Comparison of ENCODE assay signal across 8 cellular contexts in genomic region chr1:28775121-28775942, GRCh38. TPM values are rescaled to one million over a fixed set of nuclear protein-coding genes. Genes with fewer than 3 reads are reported as not detected.
DNase-seq lines count a peak whose midpoint lies in the region; ATAC-seq and TF ChIP-seq lines count a peak whose summit lies in the region.

No MANE protein-coding gene starts in this region.

- peaks cover 0 to 21% (median 7%) of the 10 kb centered on the region in 3 donors for H3K4me1 ChIP-seq in gastroesophageal sphincter
- peaks cover 9% of the 10 kb centered on the region for H3K4me1 ChIP-seq in thymus (ENCODE audit: control insufficient read depth, insufficient read depth, low read length)

- H3K9me3 ChIP-seq in gastroesophageal sphincter: no peaks in the 10 kb centered on the region
- no peaks in the 10 kb centered on the region for H3K9me3 ChIP-seq in thymus (ENCODE audit: control insufficient read depth)

- DNase-seq in OCI-M1 (lab: John Stamatoyannopoulos, UW) (peak; percentile 89), pons (ENCODE audit: low spot score) (peak; percentile 20), DMS53 treated with DMSO at 0.1 percent for 48 hours (lab: John Stamatoyannopoulos, UW; ENCODE audit: unreplicated experiment) (no peak), NCI-H1092 treated with DMSO at 0.1 percent for 48 hours (lab: John Stamatoyannopoulos, UW) (no peak)
- peak; percentile 67 for DNase-seq in activated naive CD4-positive, alpha-beta T cell treated with Interleukin-2 at 50 U/mL for 16 hours

- TF ChIP-seq EP300 in gastroesophageal sphincter (IDR thresholded peaks at IDR 0.05): no peak

- no peaks in the 10 kb centered on the region for H3K27me3 ChIP-seq in gastroesophageal sphincter
- H3K27me3 ChIP-seq in thymus (ENCODE audit: control insufficient read depth, insufficient read depth): no peaks in the 10 kb centered on the region

- peak in 1 of 4 experiments; percentile 18 for TF ChIP-seq CTCF in gastroesophageal sphincter (IDR thresholded peaks at IDR 0.05)

- H3K36me3 ChIP-seq in gastroesophageal sphincter: peaks cover 0 to 28% of the 10 kb centered on the region in 2 donors
- peaks cover 10% of the 10 kb centered on the region for H3K36me3 ChIP-seq in thymus (ENCODE audit: control insufficient read depth, insufficient read depth)

- H3K4me3 ChIP-seq in gastroesophageal sphincter: peak overlapping the region; percentile 23 to 54
- peak overlapping the region; percentile 51 for H3K4me3 ChIP-seq in thymus (ENCODE audit: low read length)

- H3K27ac ChIP-seq in gastroesophageal sphincter (peak overlapping the region in 3 of 4 donors; percentile 14 to 61 (median 46)), thymus (ENCODE audit: low read depth) (peak overlapping the region; percentile 87)

- TF ChIP-seq POLR2A in gastroesophageal sphincter (IDR thresholded peaks at IDR 0.05): no peak

- peak; percentile 57 for ATAC-seq in GM18861 (IDR thresholded peaks at IDR 0.05; ENCODE audit: unreplicated experiment)
- ATAC-seq in gastroesophageal sphincter: peak; percentile 90

- WGBS in gastroesophageal sphincter (ENCODE audit: low coverage in 1 of 2), 2 donors: 35 to 67% methylated on average over 3 to 6 of the region's 39 CpGs
- 20% methylated on average over 39 of the region's 39 CpGs for WGBS in thymus

RNA-seq across cellular contexts. Expression of gene OPRD1, which starts 36.6 kb away (rescaled TPM):
- under 1 TPM in 3 of 4 donors, not detected in 1; 0.08 to 0.16 (median 0.13) TPM for total RNA-seq in gastroesophageal sphincter
- 0.05 TPM for polyA plus RNA-seq in thymus

RNA-seq across cellular contexts. Expression of gene YTHDF2, which starts 38.6 kb away (rescaled TPM):
- 10 to 100 TPM; 40.7 to 48.6 (median 44.4) TPM for total RNA-seq in gastroesophageal sphincter
- 72.6 TPM for polyA plus RNA-seq in thymus

Comparison
In these comparisons a context has a peak if more than half of its experiments do, and no peak if none do; other contexts are left out.
1. DNase-seq: peak in OCI-M1 (single experiment), activated naive CD4-positive, alpha-beta T cell treated with Interleukin-2 at 50 U/mL for 16 hours (single experiment) and pons (single experiment); none in DMS53 treated with DMSO at 0.1 percent for 48 hours (single experiment) and NCI-H1092 treated with DMSO at 0.1 percent for 48 hours (single experiment).